In the genomic region with DNA sequence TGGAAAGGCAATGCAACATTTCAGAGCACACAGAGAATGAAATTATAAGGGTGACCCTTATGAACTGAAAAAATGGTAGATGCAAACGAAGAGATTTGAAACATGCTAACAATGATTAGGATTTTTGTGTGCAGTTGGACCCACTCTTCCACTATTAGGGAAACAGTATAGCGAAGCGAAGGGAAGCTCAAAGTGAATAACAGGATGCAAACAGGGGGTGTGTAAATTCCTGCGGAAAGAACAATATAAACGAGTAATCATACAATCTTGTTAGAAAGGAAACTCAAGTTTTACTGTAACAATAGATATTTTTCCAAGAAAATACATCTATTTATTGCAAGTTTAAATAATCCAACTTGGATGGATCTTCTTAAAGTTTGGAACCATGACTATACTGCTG, we compare ENCODE assay signal across 20 cellular contexts. TPM values are rescaled to one million over a fixed set of nuclear protein-coding genes. Genes with fewer than 3 reads are reported as not detected.
DNase-seq lines count a peak whose midpoint lies in the region; ATAC-seq, FAIRE-seq and TF ChIP-seq lines count a peak whose summit lies in the region.
"Had no signal": no experiment of that assay in that cellular context is flagged by ENCODE, and none has a peak within 500 bp of the region (broad histone marks: within the 10 kb centered on the region; RNA-seq: fewer than 3 reads in every experiment).

No MANE protein-coding gene starts in this region.

- CTCF ChIA-PET in endothelial cell of umbilical vein (lab: Charles Lee): interaction anchor here (2.3 to 6.1 kb wide), 3 partner anchors 11 to 330 kb away, joined by 8 to 57 read pairs (median 8); no protein-coding TSS in a partner anchor

- POLR2A ChIA-PET in endothelial cell of umbilical vein (lab: Charles Lee): interaction anchor here (0.6 to 1.0 kb wide), 2 partner anchors 8 to 14 kb away, joined by 3 read pairs; no protein-coding TSS in a partner anchor

- FAIRE-seq in endothelial cell of umbilical vein (lab: Jason Lieb, UNC) (peak; percentile 71), kidney (lab: Jason Lieb, UNC) (no peak)

- peak overlapping the region; percentile 54 for H3K4me3 Mint-ChIP-seq in GM23338
- no peak overlapping the region for H3K4me3 Mint-ChIP-seq in osteocyte (ENCODE audit: unreplicated experiment)

- dilution Hi-C loops in endothelial cell of umbilical vein (cut with MboI; ENCODE audit: extremely low pct_ligation_motif_present, low sequenced_read_pairs): no loop called here

- H3K79me2 ChIP-seq in GM23338 (replicated peaks; ENCODE audit: insufficient read depth) (peaks cover 40% of the 10 kb centered on the region), endothelial cell of umbilical vein (ENCODE audit: control insufficient read depth, insufficient read depth, low read length) (peaks cover 37% of the 10 kb centered on the region)

- H3K9me3 Mint-ChIP-seq in GM23338: no peaks in the 10 kb centered on the region
- H3K9me3 Mint-ChIP-seq in osteocyte (ENCODE audit: unreplicated experiment): no peaks in the 10 kb centered on the region

- H3K9me1 ChIP-seq in endothelial cell of umbilical vein (replicated peaks; ENCODE audit: control insufficient read depth, extremely low read depth, insufficient read depth, low read length): no peaks in the 10 kb centered on the region

- H3K4me2 ChIP-seq in GM23338: peak overlapping the region; percentile 74
- peak overlapping the region; percentile 60 for H3K4me2 ChIP-seq in endothelial cell of umbilical vein (ENCODE audit: insufficient read depth, low read length)

- 70 to 82% (median 78%) methylated on average over 5 of the region's 5 CpGs for WGBS in psoas muscle, 3 donors

- H3K27me3 ChIP-seq in GM23338 (ENCODE audit: insufficient read depth) (no peaks in the 10 kb centered on the region), HUES6 (ENCODE audit: control insufficient read depth, insufficient read depth, low read length) (no peaks in the 10 kb centered on the region), endothelial cell of umbilical vein (ENCODE audit: control insufficient read depth in 2 of 2, insufficient read depth in 2 of 2, low read length in 2 of 2) (no peaks in the 10 kb centered on the region), psoas muscle (ENCODE audit: insufficient read depth in 3 of 3, low read length in 2 of 3) (no peaks in the 10 kb centered on the region), WERI-Rb-1 (ENCODE audit: insufficient read depth, low read depth, severe bottlenecking) (no peaks in the 10 kb centered on the region)
- H3K27me3 ChIP-seq: SJCRH30 had no signal

- H3K4me1 Mint-ChIP-seq in GM23338: peaks cover 58% of the 10 kb centered on the region
- H3K4me1 Mint-ChIP-seq in osteocyte (ENCODE audit: unreplicated experiment): peaks cover 82% of the 10 kb centered on the region

- H3K27ac Mint-ChIP-seq in GM23338: peak overlapping the region; percentile 66
- peak overlapping the region; percentile 74 for H3K27ac Mint-ChIP-seq in osteocyte (ENCODE audit: unreplicated experiment)

- H3K27ac ChIP-seq in GM23338 (ENCODE audit: low read depth) (peak overlapping the region; percentile 78), HUES6 (ENCODE audit: low read depth, low read length) (peak overlapping the region; percentile 29; the same call in 1 of the 2 replicates), endothelial cell of umbilical vein (ENCODE audit: insufficient read depth, low read depth, low read length) (peak overlapping the region; percentile 64), psoas muscle (no peak overlapping the region), WERI-Rb-1 (no peak overlapping the region), kidney (ENCODE audit: low read depth in 2 of 2, low read length in 2 of 2) (no peak overlapping the region)
- H3K27ac ChIP-seq: C4-2B, SJCRH30 had no signal

- DNase-seq in GM23338 (ENCODE audit: low spot score) (no peak), endothelial cell of umbilical vein (ENCODE audit: low read depth, low spot score) (peak; percentile 85), osteocyte (ENCODE audit: extremely low spot score, unreplicated experiment) (no peak), psoas muscle (no peak), HuH-7 (ENCODE audit: low spot score) (no peak), WERI-Rb-1 (no peak), kidney (no peak)
- DNase-seq: EL, HCEC 1CT, KBM-7, MV-4-11, NCI-H1417 treated with DMSO at 0.1 percent for 48 hours, NCI-H1930, NCI-H2171, NCI-H446 treated with DMSO at 0.1 percent for 48 hours, NCI-H774, RPMI8226, SJCRH30 had no signal

- no peak overlapping the region for H3K9ac ChIP-seq in HUES6 (ENCODE audit: low read length)
- H3K9ac ChIP-seq in endothelial cell of umbilical vein (replicated peaks; ENCODE audit: extremely low read depth, insufficient read depth, low read length): peak overlapping the region; percentile 60
- H3K9ac ChIP-seq in kidney (ENCODE audit: low read length in 2 of 2): no peak overlapping the region

- H3K9me3 ChIP-seq in HUES6 (ENCODE audit: control insufficient read depth, insufficient read depth, low read depth, low read length) (no peaks in the 10 kb centered on the region), endothelial cell of umbilical vein (replicated peaks; ENCODE audit: control insufficient read depth, insufficient read depth, low read length) (no peaks in the 10 kb centered on the region), psoas muscle (no peaks in the 10 kb centered on the region), WERI-Rb-1 (ENCODE audit: severe bottlenecking) (no peaks in the 10 kb centered on the region), kidney (ENCODE audit: control insufficient read depth in 1 of 2, low read length in 2 of 2) (no peaks in the 10 kb centered on the region)
- H3K9me3 ChIP-seq: SJCRH30 had no signal

- no peaks in the 10 kb centered on the region for H4K20me1 ChIP-seq in GM23338 (replicated peaks; ENCODE audit: insufficient read depth)
- H4K20me1 ChIP-seq in endothelial cell of umbilical vein (replicated peaks; ENCODE audit: control insufficient read depth, extremely low read depth, insufficient read depth, low read length): no peaks in the 10 kb centered on the region

- H3K4me3 ChIP-seq in GM23338 (peak overlapping the region; percentile 44), HUES6 (ENCODE audit: low read depth, low read length) (peak overlapping the region; percentile 23), endothelial cell of umbilical vein (replicated peaks in 1 of 3; ENCODE audit: insufficient read depth in 1 of 3, low read depth in 1 of 3, low read length in 3 of 3) (peak overlapping the region in 1 of 3 experiments; percentile 2), psoas muscle (no peak overlapping the region), WERI-Rb-1 (ENCODE audit: low read depth, low read length) (no peak overlapping the region), kidney (ENCODE audit: low read length in 2 of 2) (no peak overlapping the region)
- H3K4me3 ChIP-seq: SJCRH30 had no signal

- no peaks in the 10 kb centered on the region for H3K36me3 Mint-ChIP-seq in GM23338 (ENCODE audit: low read depth)
- peaks cover 58% of the 10 kb centered on the region for H3K36me3 Mint-ChIP-seq in osteocyte (ENCODE audit: unreplicated experiment)

- no peak for TF ChIP-seq POLR2A in endothelial cell of umbilical vein (IDR thresholded peaks at IDR 0.05; ENCODE audit: low read depth, low read length)

- ATAC-seq in GM23338: no peak
- no peak for ATAC-seq in psoas muscle

- no TSS peak for BruUV-seq in endothelial cell of umbilical vein (replicated peaks; lab: Mats Ljungman, UMichigan)

- H3K4me1 ChIP-seq in GM23338 (ENCODE audit: insufficient read depth): peaks cover 48% of the 10 kb centered on the region
- H3K4me1 ChIP-seq in HUES6 (ENCODE audit: control insufficient read depth, insufficient read depth, low read length): peaks cover 33% of the 10 kb centered on the region
- peaks cover 33% of the 10 kb centered on the region for H3K4me1 ChIP-seq in endothelial cell of umbilical vein (ENCODE audit: control insufficient read depth, extremely low read depth, insufficient read depth, low read length)
- H3K4me1 ChIP-seq in psoas muscle: no peaks in the 10 kb centered on the region
- H3K4me1 ChIP-seq in kidney (ENCODE audit: control insufficient read depth in 1 of 2, insufficient read depth in 1 of 2, low read depth in 1 of 2, low read length in 2 of 2): peaks cover 0 to 1% of the 10 kb centered on the region in 2 donors
- H3K4me1 ChIP-seq: SJCRH30 had no signal

- H3K36me3 ChIP-seq in GM23338 (ENCODE audit: insufficient read depth): no peaks in the 10 kb centered on the region
- H3K36me3 ChIP-seq in HUES6 (ENCODE audit: control insufficient read depth, insufficient read depth, low read length): no peaks in the 10 kb centered on the region
- H3K36me3 ChIP-seq in endothelial cell of umbilical vein (ENCODE audit: control insufficient read depth in 2 of 2, extremely low read depth in 1 of 2, insufficient read depth in 2 of 2, low read length in 2 of 2): peaks cover 0 to 3% of the 10 kb centered on the region in 2 experiments
- H3K36me3 ChIP-seq in psoas muscle (ENCODE audit: insufficient read depth in 1 of 2, low read depth in 1 of 2): no peaks in the 10 kb centered on the region
- H3K36me3 ChIP-seq in WERI-Rb-1: no peaks in the 10 kb centered on the region
- H3K36me3 ChIP-seq in kidney (ENCODE audit: control insufficient read depth in 1 of 2, insufficient read depth in 2 of 2, low read length in 2 of 2): no peaks in the 10 kb centered on the region
- H3K36me3 ChIP-seq: SJCRH30 had no signal

- TF ChIP-seq CTCF in GM23338 (conservative IDR thresholded peaks at IDR 0.05; ENCODE audit: low read depth in 2 of 2) (no peak), endothelial cell of umbilical vein (IDR thresholded peaks at IDR 0.05; ENCODE audit: extremely low read depth in 1 of 2, insufficient read depth in 1 of 2, low read depth in 1 of 2, low read length in 2 of 2) (no peak), osteocyte (IDR thresholded peaks at IDR 0.05) (no peak), psoas muscle (IDR thresholded peaks at IDR 0.05) (no peak), WERI-Rb-1 (IDR thresholded peaks at IDR 0.05; ENCODE audit: low read depth, low read length) (no peak), kidney (IDR thresholded peaks at IDR 0.05; ENCODE audit: borderline replicate concordance, extremely low read depth, insufficient read depth) (no peak)

- H3F3A ChIP-seq in GM23338 (replicated peaks; ENCODE audit: low read depth): no peaks in the 10 kb centered on the region

- H2AFZ ChIP-seq in GM23338 (no peak overlapping the region), endothelial cell of umbilical vein (ENCODE audit: low read depth, low read length) (no peak overlapping the region)

- peaks cover 4% of the 10 kb centered on the region for H3K27me3 Mint-ChIP-seq in GM23338 (ENCODE audit: insufficient read depth, low read depth, poor library complexity)
- no peaks in the 10 kb centered on the region for H3K27me3 Mint-ChIP-seq in osteocyte (ENCODE audit: unreplicated experiment)

- no peaks in the 10 kb centered on the region for H3K9me2 ChIP-seq in GM23338 (ENCODE audit: insufficient read depth)

- intact Hi-C loops in endothelial cell of umbilical vein (cut with micrococcal nuclease): loop anchor here (1.0 kb wide), 3 partner anchors 8 to 131 kb away; no protein-coding TSS in a partner anchor
- intact Hi-C loops in psoas muscle (cut with DNase I): no loop called here
- intact Hi-C loops in kidney (cut with DNase I): no loop called here

RNA-seq across cellular contexts. Expression of a gene that starts 14.7 kb away (rescaled TPM):
- total RNA-seq in GM23338 (2014; rRNA removed; shearing (Covaris generic)): 12.2 and 14.9 TPM in 2 replicates
- polyA plus RNA-seq in GM23338 (2016; fragmentation: Nextera tagmentation; extraction: Ambion mirVana): 3.4 and 3.5 TPM in 2 replicates
- 29.3 and 31.8 TPM in 2 replicates for total RNA-seq in endothelial cell of umbilical vein
- polyA plus RNA-seq in endothelial cell of umbilical vein: 3.3 and 4.8 TPM in 2 replicates
- 5.2 and 6.8 TPM in 2 replicates for polyA plus RNA-seq in endothelial cell of umbilical vein (2011; cell fraction: cytosol; rRNA removed)
- 14.4 and 17.2 TPM in 2 replicates for polyA plus RNA-seq in endothelial cell of umbilical vein (2011; cell fraction: nucleus; rRNA removed)
- polyA plus RNA-seq in endothelial cell of umbilical vein (2012): 9.2 and 13.9 TPM in 2 replicates
- 8.4 and 15.3 TPM in 2 replicates for polyA minus RNA-seq in endothelial cell of umbilical vein
- polyA minus RNA-seq in endothelial cell of umbilical vein (2011; cell fraction: cytosol; rRNA and poly(A)+ RNA removed): 14.4 TPM
- 44.0 and 47.0 TPM in 2 replicates for polyA minus RNA-seq in endothelial cell of umbilical vein (2011; cell fraction: nucleus; rRNA and poly(A)+ RNA removed)
- 270 and 275 TPM in 2 replicates for total RNA-seq in osteocyte
- total RNA-seq in psoas muscle: 1 to 10 TPM; 3.8 to 9.2 (median 6.9) TPM
- polyA plus RNA-seq in psoas muscle: 1 to 10 TPM; 1.4 to 2.1 (median 1.5) TPM
- total RNA-seq in kidney: 101 TPM
- 3.0 TPM for polyA plus RNA-seq in kidney (ENCODE audit: insufficient read depth, low read depth, low replicate concordance)
- total RNA-seq: SJCRH30 had no signal

Comparison
In these comparisons a context has a peak if more than half of its experiments do, and no peak if none do; other contexts are left out.
1. H3K27ac ChIP-seq: peak in GM23338 (single experiment), HUES6 (single experiment) and endothelial cell of umbilical vein (single experiment); none in psoas muscle (single experiment), WERI-Rb-1 (single experiment) and kidney (0 of 2).
2. H3K4me3 ChIP-seq: peak in GM23338 (single experiment) and HUES6 (single experiment); none in psoas muscle (single experiment), WERI-Rb-1 (single experiment) and kidney (0 of 2).